14 cellular contexts compared by ENCODE assay signal in genomic region chr10:22824984-22825383, GRCh38.
A peak's percentile ranks its signal among the peaks of the same experiment; 100 is the strongest.
DNase-seq lines count a peak whose midpoint lies in the region; TF ChIP-seq lines count a peak whose summit lies in the region.
"Had no signal": no experiment of that assay in that cellular context is flagged by ENCODE, and none has a peak within 500 bp of the region (broad histone marks: within the 10 kb centered on the region; RNA-seq: fewer than 3 reads in every experiment).

No MANE protein-coding gene starts in this region.

- H3K27me3 ChIP-seq in mesenchymal stem cell (ENCODE audit: control insufficient read depth in 1 of 2, insufficient read depth in 1 of 2, low read length in 2 of 2), result no peaks in the 10 kb centered on the region
- no peaks in the 10 kb centered on the region for H3K27me3 ChIP-seq in uterus
- H3K27me3 ChIP-seq: ovary had no signal

- peaks cover 9% of the 10 kb centered on the region for H3K4me1 ChIP-seq in mesenchymal stem cell (ENCODE audit: control insufficient read depth, insufficient read depth, low read depth, low read length)
- H3K4me1 ChIP-seq in uterus, result no peaks in the 10 kb centered on the region

- intact Hi-C loops in uterus (cut with DNase I; ENCODE audit: low total_unique reads), result no loop called here

- H2AFZ ChIP-seq in mesenchymal stem cell (ENCODE audit: low read depth, low read length), result no peak overlapping the region

- H3K27ac ChIP-seq in mesenchymal stem cell (ENCODE audit: low read length, poor library complexity, severe bottlenecking) (peak overlapping the region; percentile 53), uterus (no peak overlapping the region)
- H3K27ac ChIP-seq: ovary had no signal

- 6% methylated on average over 2 of the region's 3 CpGs for WGBS in mesenchymal stem cell

- H3K4ac ChIP-seq in mesenchymal stem cell (ENCODE audit: low read depth in 1 of 2, low read length in 2 of 2), result peak overlapping the region in 1 of 2 experiments; percentile 15

- DNase-seq in Caki2 (ENCODE audit: low read depth) (peak; percentile 89), M059J (ENCODE audit: low read depth) (peak; percentile 82), dermis blood vessel endothelial cell (peak; percentile 66), mesenchymal stem cell (peak; percentile 41), uterus (no peak), NCI-H748 (lab: John Stamatoyannopoulos, UW; ENCODE audit: unreplicated experiment) (no peak), GM13977 (ENCODE audit: low spot score) (no peak)
- no peak for DNase-seq in stimulated activated naive CD4-positive, alpha-beta T cell treated with Interleukin-2 at 50 U/mL for 16 hours (lab: John Stamatoyannopoulos, UW)
- DNase-seq: activated CD8-positive, alpha-beta memory T cell treated with anti-CD3 and anti-CD28 coated beads, Interleukin-2, amount 50 U/mL, for 48 hours; DMS79 treated with DMSO at 0.1 percent for 48 hours; NCI-H1105 treated with DMSO at 0.1 percent for 48 hours; NCI-H345; ovary; T-helper 1 cell had no signal

- no peak for TF ChIP-seq CTCF in uterus (IDR thresholded peaks at IDR 0.05)
- TF ChIP-seq CTCF in GM13977 (IDR thresholded peaks at IDR 0.05; ENCODE audit: extremely low read depth, insufficient read depth, missing control alignments), result no peak

- H3K23ac ChIP-seq in mesenchymal stem cell (ENCODE audit: low read length in 2 of 2), result no peak overlapping the region

- no peaks in the 10 kb centered on the region for H3K79me1 ChIP-seq in mesenchymal stem cell (replicated peaks; ENCODE audit: low read length, poor library complexity, severe bottlenecking)

- H2BK5ac ChIP-seq in mesenchymal stem cell (ENCODE audit: low read depth, low read length, poor library complexity, severe bottlenecking), result no peak overlapping the region

- in situ Hi-C loops in Caki2 (cut with HindIII; ENCODE audit: low pct_unique_long_range_greater_than_20kb, low sequenced_read_pairs) (no loop called here), GM13977 (cut with MboI; ENCODE audit: low pct_unique_long_range_greater_than_20kb, low sequenced_read_pairs, unreplicated experiment) (no loop called here)

- H4K8ac ChIP-seq in mesenchymal stem cell (ENCODE audit: low read length), result peak overlapping the region; percentile 40

- no peak overlapping the region for H3K4me2 ChIP-seq in mesenchymal stem cell (ENCODE audit: low read length, poor library complexity, severe bottlenecking)

- peak overlapping the region; percentile 37 to 67 for H2BK12ac ChIP-seq in mesenchymal stem cell (ENCODE audit: low read length in 2 of 2)

- peak overlapping the region; percentile 31 for H2AK5ac ChIP-seq in mesenchymal stem cell (ENCODE audit: low read length, severe bottlenecking)

- H3K9ac ChIP-seq in mesenchymal stem cell (ENCODE audit: low read length), result no peak overlapping the region

- H3K9me3 ChIP-seq in mesenchymal stem cell (ENCODE audit: control insufficient read depth, low read length) (no peaks in the 10 kb centered on the region), uterus (no peaks in the 10 kb centered on the region)
- H3K9me3 ChIP-seq: ovary had no signal

- no peak overlapping the region for H2BK15ac ChIP-seq in mesenchymal stem cell (ENCODE audit: low read depth, poor library complexity, severe bottlenecking)

- H4K91ac ChIP-seq in mesenchymal stem cell (ENCODE audit: low read length), result no peak overlapping the region

- H3K36me3 ChIP-seq in mesenchymal stem cell (ENCODE audit: control insufficient read depth in 1 of 2, insufficient read depth in 2 of 2, low read depth in 1 of 2, low read length in 2 of 2) (no peaks in the 10 kb centered on the region), uterus (no peaks in the 10 kb centered on the region)
- H3K36me3 ChIP-seq: ovary had no signal

- no peak overlapping the region for H3K14ac ChIP-seq in mesenchymal stem cell (ENCODE audit: low read length in 2 of 2)

- H3K4me3 ChIP-seq in mesenchymal stem cell (ENCODE audit: insufficient read depth in 1 of 2, low read depth in 1 of 2, low read length in 2 of 2) (no peak overlapping the region), uterus (no peak overlapping the region)
- H3K4me3 ChIP-seq: ovary had no signal

- no peak for TF ChIP-seq POLR2A in uterus (IDR thresholded peaks at IDR 0.05)

- H2BK120ac ChIP-seq in mesenchymal stem cell (ENCODE audit: low read depth, low read length), result peak overlapping the region; percentile 52

- H3K18ac ChIP-seq in mesenchymal stem cell (ENCODE audit: low read depth in 1 of 2, low read length in 2 of 2), result peak overlapping the region in 1 of 2 experiments; percentile 30

Comparison
In these comparisons a context has a peak if more than half of its experiments do, and no peak if none do; other contexts are left out.
1. DNase-seq: peak in Caki2 (single experiment), M059J (single experiment), dermis blood vessel endothelial cell (single experiment) and mesenchymal stem cell (single experiment); none in stimulated activated naive CD4-positive, alpha-beta T cell treated with Interleukin-2 at 50 U/mL for 16 hours (single experiment), uterus (0 of 2), NCI-H748 (single experiment) and GM13977 (single experiment).